2 cellular contexts compared by ENCODE assay signal in the genomic region with DNA sequence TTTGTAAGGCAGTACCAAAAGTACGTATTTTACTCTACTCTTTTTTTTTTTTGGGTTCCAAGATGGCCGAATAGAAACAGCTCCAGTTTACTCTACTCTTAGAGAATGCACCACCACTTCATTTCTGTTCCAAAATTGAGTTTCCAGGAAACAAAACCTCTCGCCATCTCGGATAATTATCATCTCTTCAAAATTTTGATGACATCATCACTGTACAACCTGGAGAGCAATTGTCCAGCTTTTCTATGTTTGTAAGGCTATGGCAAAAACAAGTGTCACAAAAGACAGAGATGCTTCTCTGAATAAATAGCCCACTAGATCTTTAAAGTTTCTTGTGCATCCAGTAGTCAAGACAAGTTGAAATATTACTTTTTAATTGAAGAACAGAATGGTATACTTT.
A peak's percentile ranks its signal among the peaks of the same experiment; 100 is the strongest.
TF ChIP-seq lines count a peak whose summit lies in the region.

No MANE protein-coding gene starts in this region.

TF ChIP-seq in HEK293, 187 proteins besides CTCF, POLR2A, EP300 and RAD21:
- TF ChIP-seq HOXD13 (CRISPR knock-in tag; IDR thresholded peaks at IDR 0.05; ENCODE audit: borderline replicate concordance) (no peak), ZNF843 (tag by site-specific recombination; IDR thresholded peaks at IDR 0.05) (no peak)
- TF ChIP-seq, protein P1, sequence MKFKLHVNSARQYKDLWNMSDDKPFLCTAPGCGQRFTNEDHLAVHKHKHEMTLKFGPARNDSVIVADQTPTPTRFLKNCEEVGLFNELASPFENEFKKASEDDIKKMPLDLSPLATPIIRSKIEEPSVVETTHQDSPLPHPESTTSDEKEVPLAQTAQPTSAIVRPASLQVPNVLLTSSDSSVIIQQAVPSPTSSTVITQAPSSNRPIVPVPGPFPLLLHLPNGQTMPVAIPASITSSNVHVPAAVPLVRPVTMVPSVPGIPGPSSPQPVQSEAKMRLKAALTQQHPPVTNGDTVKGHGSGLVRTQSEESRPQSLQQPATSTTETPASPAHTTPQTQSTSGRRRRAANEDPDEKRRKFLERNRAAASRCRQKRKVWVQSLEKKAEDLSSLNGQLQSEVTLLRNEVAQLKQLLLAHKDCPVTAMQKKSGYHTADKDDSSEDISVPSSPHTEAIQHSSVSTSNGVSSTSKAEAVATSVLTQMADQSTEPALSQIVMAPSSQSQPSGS (tag by site-specific recombination; IDR thresholded peaks at IDR 0.05; ENCODE audit: low read depth) = peak; percentile 41; the same call in 1 of the 2 replicates

TF ChIP-seq in H1, 55 proteins besides CTCF, POLR2A, EP300 and RAD21:
- TF ChIP-seq POU5F1 (IDR thresholded peaks at IDR 0.05; ENCODE audit: low read depth, low read length) = no peak
- no peak for TF ChIP-seq SUZ12 (IDR thresholded peaks at IDR 0.05; ENCODE audit: low read length)
- no peak for TF ChIP-seq POLR2AphosphoS5 (IDR thresholded peaks at IDR 0.05; ENCODE audit: low read depth, low read length)
- no peak for TF ChIP-seq KDM1A (IDR thresholded peaks at IDR 0.05; ENCODE audit: borderline replicate concordance, low read length)
- TF ChIP-seq, protein P2, sequence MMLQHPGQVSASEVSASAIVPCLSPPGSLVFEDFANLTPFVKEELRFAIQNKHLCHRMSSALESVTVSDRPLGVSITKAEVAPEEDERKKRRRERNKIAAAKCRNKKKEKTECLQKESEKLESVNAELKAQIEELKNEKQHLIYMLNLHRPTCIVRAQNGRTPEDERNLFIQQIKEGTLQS (IDR thresholded peaks at IDR 0.05; ENCODE audit: insufficient read depth, low read depth, low read length) = no peak
- no peak for TF ChIP-seq PHF8 (conservative IDR thresholded peaks at IDR 0.05; ENCODE audit: low read depth, low read length)
- no peak for TF ChIP-seq EZH2 (IDR thresholded peaks at IDR 0.05; ENCODE audit: low read depth, low read length, severe bottlenecking)
- no peak for TF ChIP-seq CBX8 (IDR thresholded peaks at IDR 0.05; ENCODE audit: borderline replicate concordance, low read depth, low read length)
- TF ChIP-seq BRCA1 (IDR thresholded peaks at IDR 0.05; ENCODE audit: low read depth, low read length) = no peak
- no peak for TF ChIP-seq RFX5 (IDR thresholded peaks at IDR 0.05; ENCODE audit: borderline replicate concordance, low read depth, low read length)
